In the genomic region with DNA sequence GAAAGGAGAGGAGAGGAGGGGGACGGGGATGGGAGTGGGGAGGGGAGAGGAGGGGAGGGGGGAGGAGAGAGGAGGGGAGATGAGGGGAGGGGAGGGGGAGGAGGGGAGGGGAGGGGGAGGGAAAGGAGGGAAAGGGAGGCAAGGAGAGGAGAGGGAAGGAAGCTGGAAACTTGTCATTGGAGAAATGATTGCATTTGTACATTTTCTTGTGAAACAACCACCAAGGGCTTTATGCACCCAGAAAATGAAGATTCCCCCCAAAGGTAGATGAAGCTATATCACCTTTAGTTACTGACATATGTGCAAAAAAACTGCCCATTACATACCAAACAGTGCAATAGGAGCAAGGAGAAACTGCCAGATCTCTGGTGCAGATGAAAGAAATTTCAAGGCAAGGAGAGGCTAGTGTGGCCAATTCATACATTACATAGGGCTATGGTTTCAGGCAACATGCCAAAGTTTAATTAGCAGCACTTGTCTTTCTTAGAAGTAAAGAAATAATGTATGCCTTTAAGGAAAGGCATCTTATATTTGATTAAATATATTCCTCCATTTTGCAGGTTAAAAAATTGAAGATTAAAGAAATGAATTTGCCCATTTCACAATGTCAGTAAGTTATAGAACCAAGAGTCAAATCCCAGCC, we compare ENCODE assay signal across 22 cellular contexts. TPM values are rescaled to one million over a fixed set of nuclear protein-coding genes. Genes with fewer than 3 reads are reported as not detected.
DNase-seq lines count a peak whose midpoint lies in the region; TF ChIP-seq lines count a peak whose summit lies in the region.
"Had no signal": no experiment of that assay in that cellular context is flagged by ENCODE, and none has a peak within 500 bp of the region (broad histone marks: within the 10 kb centered on the region; RNA-seq: fewer than 3 reads in every experiment).

No MANE protein-coding gene starts in this region.

- H3K4me1 ChIP-seq in breast epithelium = no peaks in the 10 kb centered on the region
- no peaks in the 10 kb centered on the region for H3K4me1 ChIP-seq in sigmoid colon
- H3K4me1 ChIP-seq in trophoblast cell (ENCODE audit: control insufficient read depth in 1 of 2, insufficient read depth in 2 of 2, low read length in 2 of 2) = no peaks in the 10 kb centered on the region

- POLR2A ChIA-PET in MCF 10A (lab: Yijun Ruan, JAX) = no interaction called here

- H4K8ac ChIP-seq in trophoblast cell (ENCODE audit: low read depth, low read length) = no peak overlapping the region

- no peak overlapping the region for H3K4ac ChIP-seq in trophoblast cell (ENCODE audit: low read depth, low read length)

- no peak overlapping the region for H2BK12ac ChIP-seq in trophoblast cell (ENCODE audit: low read length)

- H3K27me3 Mint-ChIP-seq in MCF 10A (ENCODE audit: insufficient read depth, unreplicated experiment) (peaks cover 16% of the 10 kb centered on the region), nephron progenitor cell (ENCODE audit: low read depth, poor library complexity) (peaks cover 18% of the 10 kb centered on the region)
- H3K27me3 Mint-ChIP-seq: brain had no signal

- no peak for TF ChIP-seq CTCF in MCF 10A (IDR thresholded peaks at IDR 0.05; ENCODE audit: unreplicated experiment)
- no peak for TF ChIP-seq CTCF in breast epithelium (IDR thresholded peaks at IDR 0.05)
- TF ChIP-seq CTCF in nephron progenitor cell (IDR thresholded peaks at IDR 0.05) = no peak
- TF ChIP-seq CTCF in sigmoid colon (IDR thresholded peaks at IDR 0.05) = no peak
- no peak for TF ChIP-seq CTCF in coronary artery (IDR thresholded peaks at IDR 0.05)

- H3K9me3 ChIP-seq in breast epithelium (no peaks in the 10 kb centered on the region), sigmoid colon (no peaks in the 10 kb centered on the region), trophoblast cell (ENCODE audit: insufficient read depth, low read depth, low read length) (no peaks in the 10 kb centered on the region)

- H2BK120ac ChIP-seq in trophoblast cell (ENCODE audit: insufficient read depth, low read length, poor library complexity) = no peak overlapping the region

- H3K79me2 ChIP-seq in trophoblast cell (ENCODE audit: control insufficient read depth, insufficient read depth, low read length, poor library complexity) = no peaks in the 10 kb centered on the region

- TF ChIP-seq EP300 in Ishikawa (IDR thresholded peaks at IDR 0.05; ENCODE audit: borderline replicate concordance) (no peak), sigmoid colon (IDR thresholded peaks at IDR 0.05) (no peak)

- H3K4me3 ChIP-seq in breast epithelium (no peak overlapping the region), sigmoid colon (no peak overlapping the region), coronary artery (no peak overlapping the region), trophoblast cell (ENCODE audit: low read depth, low read length) (no peak overlapping the region)
- H3K4me3 ChIP-seq: PC-9 had no signal

- H2AFZ ChIP-seq in trophoblast cell (ENCODE audit: insufficient read depth, low read length, poor library complexity) = no peak overlapping the region
- H2AFZ ChIP-seq: PC-9 had no signal

- no peak overlapping the region for H3K9ac ChIP-seq in trophoblast cell (ENCODE audit: low read length)

- DNase-seq in MCF 10A (ENCODE audit: unreplicated experiment) = peak; percentile 9
- DNase-seq in breast epithelium (ENCODE audit: low spot score in 2 of 2) = no peak
- DNase-seq in RPMI8226 = peak; percentile 29
- no peak for DNase-seq in nephron progenitor cell
- DNase-seq in sigmoid colon = no peak
- no peak for DNase-seq in coronary artery (ENCODE audit: low spot score)
- no peak for DNase-seq in trophoblast cell
- DNase-seq: activated CD4-positive, alpha-beta T cell treated with anti-CD3 and anti-CD28 coated beads, Interleukin-2, amount 50 U/mL, for 1 hour; activated naive CD4-positive, alpha-beta T cell; activated T-cell treated with anti-CD3 and anti-CD28 coated beads, Interleukin-2, amount 50 U/mL, for 72 hours; Calu3; natural killer cell; NCI-H1048; PC-9; SIG-M5; stimulated activated naive CD8-positive, alpha-beta T cell treated with anti-CD3 and anti-CD28 coated beads, Interleukin-15, Interleukin-2, amounts not matched to agents 100 U/mL and 50 U/mL, for 24 hours; T1000; WERI-Rb-1 had no signal

- H3K36me3 ChIP-seq in breast epithelium (no peaks in the 10 kb centered on the region), sigmoid colon (no peaks in the 10 kb centered on the region), trophoblast cell (ENCODE audit: control insufficient read depth in 1 of 2, insufficient read depth in 2 of 2, low read length in 2 of 2) (no peaks in the 10 kb centered on the region)
- H3K36me3 ChIP-seq: WERI-Rb-1 had no signal

- no TSS peak for BruUV-seq in MCF 10A (replicated peaks; lab: Mats Ljungman, UMichigan)

- H3K36me3 Mint-ChIP-seq in MCF 10A (ENCODE audit: insufficient read depth, unreplicated experiment) (no peaks in the 10 kb centered on the region), nephron progenitor cell (ENCODE audit: low read depth) (no peaks in the 10 kb centered on the region)
- H3K36me3 Mint-ChIP-seq: brain, CD14-positive monocyte, natural killer cell had no signal

- CTCF ChIA-PET in MCF 10A (lab: Yijun Ruan, JAX) = interaction anchor here (0.8 kb wide), 1 partner anchor 13 kb away, joined by 3 read pairs; no protein-coding TSS in a partner anchor

- no peaks in the 10 kb centered on the region for H3K4me1 Mint-ChIP-seq in MCF 10A (ENCODE audit: insufficient read depth, unreplicated experiment)
- H3K4me1 Mint-ChIP-seq in nephron progenitor cell = peaks cover 18% of the 10 kb centered on the region
- H3K4me1 Mint-ChIP-seq: CD14-positive monocyte, natural killer cell had no signal

- H4K91ac ChIP-seq in trophoblast cell (ENCODE audit: low read depth, low read length) = no peak overlapping the region

- H3K23ac ChIP-seq in trophoblast cell (ENCODE audit: low read length) = no peak overlapping the region

- no peak overlapping the region for H2AK5ac ChIP-seq in trophoblast cell (ENCODE audit: low read length)

- H3K27ac Mint-ChIP-seq in MCF 10A (ENCODE audit: low read depth, unreplicated experiment) (no peak overlapping the region), nephron progenitor cell (peak overlapping the region; percentile 22)
- H3K27ac Mint-ChIP-seq: activated T-cell treated with anti-CD3 and anti-CD28 coated beads, Interleukin-2, amount 50 U/mL, for 72 hours; brain; natural killer cell had no signal

- H3K9me3 Mint-ChIP-seq in MCF 10A (ENCODE audit: unreplicated experiment) (no peaks in the 10 kb centered on the region), nephron progenitor cell (no peaks in the 10 kb centered on the region)
- H3K9me3 Mint-ChIP-seq: activated T-cell treated with anti-CD3 and anti-CD28 coated beads, Interleukin-2, amount 50 U/mL, for 72 hours; CD14-positive monocyte; natural killer cell had no signal

- H2BK5ac ChIP-seq in trophoblast cell (ENCODE audit: low read depth, low read length, poor library complexity) = no peak overlapping the region

- no peak for TF ChIP-seq RAD21 in Ishikawa (IDR thresholded peaks at IDR 0.05; ENCODE audit: low read depth)

- TF ChIP-seq POLR2A in breast epithelium (IDR thresholded peaks at IDR 0.05) (no peak), sigmoid colon (IDR thresholded peaks at IDR 0.05) (no peak)

- no peak overlapping the region for H3K18ac ChIP-seq in trophoblast cell (ENCODE audit: low read length)

- H3K27ac ChIP-seq in breast epithelium (no peak overlapping the region), sigmoid colon (no peak overlapping the region), coronary artery (no peak overlapping the region), trophoblast cell (ENCODE audit: low read depth, low read length) (no peak overlapping the region)
- H3K27ac ChIP-seq: HL-60, PC-9, WERI-Rb-1 had no signal

- H3K14ac ChIP-seq in trophoblast cell (ENCODE audit: low read length) = no peak overlapping the region

- no peak overlapping the region for H3K4me2 ChIP-seq in trophoblast cell (ENCODE audit: low read length)
- H3K4me2 ChIP-seq: PC-9 had no signal

- H3K79me1 ChIP-seq in trophoblast cell (ENCODE audit: low read length) = no peaks in the 10 kb centered on the region

- no peak overlapping the region for H3K4me3 Mint-ChIP-seq in MCF 10A (ENCODE audit: unreplicated experiment)
- no peak overlapping the region for H3K4me3 Mint-ChIP-seq in nephron progenitor cell
- H3K4me3 Mint-ChIP-seq: activated T-cell treated with anti-CD3 and anti-CD28 coated beads, Interleukin-2, amount 50 U/mL, for 72 hours; brain; CD14-positive monocyte; natural killer cell had no signal

- intact Hi-C loops in MCF 10A (cut with micrococcal nuclease) (no loop called here), breast epithelium (cut with DNase I; ENCODE audit: low total_unique reads) (no loop called here), sigmoid colon (cut with DNase I) (no loop called here)

- no peak overlapping the region for H4K12ac ChIP-seq in trophoblast cell (ENCODE audit: low read depth, low read length)

- no peaks in the 10 kb centered on the region for H3K27me3 ChIP-seq in breast epithelium
- H3K27me3 ChIP-seq in sigmoid colon = no peaks in the 10 kb centered on the region
- H3K27me3 ChIP-seq in trophoblast cell (ENCODE audit: insufficient read depth, low read length) = no peaks in the 10 kb centered on the region

- no CpG with 5 or more reads among the region's 1 CpG for WGBS in sigmoid colon, 2 donors
- WGBS in trophoblast cell (ENCODE audit: extremely low coverage, insufficient coverage, insufficient read length) = no CpG with 5 or more reads among the region's 1 CpG

TF ChIP-seq in Ishikawa, 13 proteins besides CTCF, POLR2A, EP300 and RAD21 (continues in another document):
- TF ChIP-seq NFIC (IDR thresholded peaks at IDR 0.05) (0 out of 2 replicates have a peak, but pooled peaks have one; percentile 18), CEBPB (IDR thresholded peaks at IDR 0.05) (no peak), EGR1 (IDR thresholded peaks at IDR 0.05) (no peak)

RNA-seq across cellular contexts. Expression of a gene that starts 49.5 kb away (rescaled TPM):
- total RNA-seq in MCF 10A (2022) = 200 and 215 TPM in 2 replicates
- total RNA-seq in breast epithelium = 100 to 1,000 TPM in 1 of 3 donors, 10 to 100 TPM in 2; 61.3 to 149 (median 71.9) TPM
- total RNA-seq in sigmoid colon = 10 to 100 TPM; 59.7 to 78.9 (median 64.4) TPM
- 100 to 1,000 TPM; 104 to 200 (median 118) TPM for polyA plus RNA-seq in sigmoid colon
- 105 and 107 TPM in 2 replicates for polyA plus RNA-seq in trophoblast cell (2013)

Comparison
In these comparisons a context has a peak if more than half of its experiments do, and no peak if none do; other contexts are left out.
1. DNase-seq: peak in MCF 10A (single experiment) and RPMI8226 (single experiment); none in breast epithelium (0 of 2), nephron progenitor cell (single experiment), sigmoid colon (single experiment), coronary artery (single experiment) and trophoblast cell (0 of 2).